ENCODE assay signal across 8 cellular contexts in the genomic region with DNA sequence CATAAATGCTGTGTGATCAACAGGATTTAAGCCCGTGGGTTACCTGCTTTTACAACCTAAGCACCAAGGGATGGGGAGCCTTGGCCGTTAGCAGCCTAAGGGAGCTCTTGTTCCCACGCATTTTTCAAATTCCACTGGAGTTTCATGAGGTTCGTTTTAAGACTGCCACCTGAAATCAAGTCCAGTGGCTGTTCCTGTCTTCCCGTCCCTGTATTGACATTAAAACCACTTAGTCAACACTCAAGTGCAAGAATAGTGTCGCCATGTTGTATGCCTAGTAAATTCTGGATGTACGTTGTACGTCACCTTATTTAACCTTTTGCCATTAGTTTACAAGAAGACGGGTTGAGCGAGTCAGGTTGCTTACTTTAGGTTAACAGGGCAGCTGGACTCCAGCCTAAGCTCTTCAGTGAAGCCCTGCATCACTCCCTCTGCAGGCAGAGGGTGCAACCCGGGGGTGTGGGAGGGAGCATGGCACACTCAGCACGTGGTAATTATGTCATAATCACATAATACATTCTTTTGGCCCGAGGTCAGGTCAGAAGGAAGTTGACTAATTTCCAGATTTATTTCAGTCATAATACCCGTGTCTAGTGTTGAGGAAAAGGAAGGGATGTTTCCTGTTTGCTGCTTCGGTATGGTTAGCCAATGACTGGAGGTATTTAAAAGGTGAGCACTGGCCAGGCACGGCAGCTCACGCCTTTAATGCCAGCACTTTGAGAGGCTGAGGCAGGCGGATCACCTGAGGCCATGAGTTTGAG. TPM values are rescaled to one million over a fixed set of nuclear protein-coding genes. Genes with fewer than 3 reads are reported as not detected.
DNase-seq lines count a peak whose midpoint lies in the region; ATAC-seq and TF ChIP-seq lines count a peak whose summit lies in the region.

No MANE protein-coding gene starts in this region.

- no peak for TF ChIP-seq CTCF in GM12865 (IDR thresholded peaks at IDR 0.05; ENCODE audit: insufficient read depth, low read depth, low read length, missing control alignments)
- TF ChIP-seq CTCF in chondrocyte (IDR thresholded peaks at IDR 0.05) = peak; percentile 55
- peak; percentile 25 for TF ChIP-seq CTCF in lower lobe of right lung (IDR thresholded peaks at IDR 0.05)
- TF ChIP-seq CTCF in WERI-Rb-1 (IDR thresholded peaks at IDR 0.05; ENCODE audit: low read depth, low read length) = no peak

- H3K9me3 Mint-ChIP-seq in chondrocyte (ENCODE audit: low read depth) = no peaks in the 10 kb centered on the region

- H3K36me3 ChIP-seq in lower lobe of right lung (no peaks in the 10 kb centered on the region), stomach smooth muscle (ENCODE audit: control insufficient read depth in 2 of 2, insufficient read depth in 2 of 2, low read length in 2 of 2) (no peaks in the 10 kb centered on the region), WERI-Rb-1 (no peaks in the 10 kb centered on the region; the same call in 1 of the 2 replicates)

- H3K27ac Mint-ChIP-seq in chondrocyte (ENCODE audit: unreplicated experiment) = peak overlapping the region; percentile 90

- H3K27ac ChIP-seq in lower lobe of right lung (peak overlapping the region; percentile 73), stomach smooth muscle (ENCODE audit: low read length) (peak overlapping the region; percentile 37), WERI-Rb-1 (no peak overlapping the region)

- H3K36me3 Mint-ChIP-seq in chondrocyte (ENCODE audit: low read depth) = peaks cover 2% of the 10 kb centered on the region

- intact Hi-C loops in lower lobe of right lung (cut with DNase I) = no loop called here

- no peak overlapping the region for H3K9ac ChIP-seq in stomach smooth muscle (ENCODE audit: low read length in 2 of 2)

- H3K9me3 ChIP-seq in lower lobe of right lung (no peaks in the 10 kb centered on the region), stomach smooth muscle (ENCODE audit: control insufficient read depth in 2 of 2, low read length in 2 of 2) (no peaks in the 10 kb centered on the region), WERI-Rb-1 (ENCODE audit: severe bottlenecking) (no peaks in the 10 kb centered on the region)

- H3K4me1 ChIP-seq in lower lobe of right lung (peaks cover 29% of the 10 kb centered on the region), stomach smooth muscle (ENCODE audit: control insufficient read depth, insufficient read depth, low read length) (peaks cover 6% of the 10 kb centered on the region)

- peaks cover 35% of the 10 kb centered on the region for H3K4me1 Mint-ChIP-seq in chondrocyte (ENCODE audit: low read depth)

- H3K4me3 ChIP-seq in GM12865 (ENCODE audit: low read depth, low read length) = no peak overlapping the region
- H3K4me3 ChIP-seq in lower lobe of right lung = no peak overlapping the region
- peak overlapping the region in 1 of 2 donors; percentile 22 for H3K4me3 ChIP-seq in stomach smooth muscle (ENCODE audit: low read length in 2 of 2)
- no peak overlapping the region for H3K4me3 ChIP-seq in WERI-Rb-1 (ENCODE audit: low read depth, low read length)

- H3K27me3 Mint-ChIP-seq in chondrocyte (ENCODE audit: low read depth) = no peaks in the 10 kb centered on the region

- DNase-seq in GM12865 (ENCODE audit: low read depth) = peak; percentile 52
- peak; percentile 41 for DNase-seq in SHP77 treated with DMSO at 0.1 percent for 48 hours (lab: John Stamatoyannopoulos, UW)
- no peak for DNase-seq in chondrocyte (ENCODE audit: low spot score)
- peak; percentile 93 for DNase-seq in lower lobe of right lung
- no peak for DNase-seq in anterior cingulate cortex (lab: John Stamatoyannopoulos, UW)
- DNase-seq in WERI-Rb-1 = no peak

- no peak overlapping the region for H3K4me3 Mint-ChIP-seq in chondrocyte (ENCODE audit: unreplicated experiment)

- H3K27me3 ChIP-seq in lower lobe of right lung (ENCODE audit: low read depth) = no peaks in the 10 kb centered on the region
- no peaks in the 10 kb centered on the region for H3K27me3 ChIP-seq in stomach smooth muscle (ENCODE audit: control insufficient read depth in 1 of 2, insufficient read depth in 2 of 2, low read length in 2 of 2)
- H3K27me3 ChIP-seq in WERI-Rb-1 (ENCODE audit: insufficient read depth, low read depth, severe bottlenecking) = no peaks in the 10 kb centered on the region

- peak; percentile 74 for ATAC-seq in HG03342 (IDR thresholded peaks at IDR 0.05; ENCODE audit: unreplicated experiment)
- peak; percentile 98 to 99 for ATAC-seq in lower lobe of right lung

RNA-seq across cellular contexts. Expression of gene CNST, which starts 42.5 kb away (rescaled TPM):
- total RNA-seq in chondrocyte (22.3 to 25.6 TPM (median 25.2 TPM) in 3 replicates), lower lobe of right lung (31.4 TPM)

RNA-seq across cellular contexts. Expression of gene TFB2M, which starts 42.7 kb away (rescaled TPM):
- total RNA-seq in chondrocyte = 9.6 to 12.3 TPM (median 10.6 TPM) in 3 replicates
- total RNA-seq in lower lobe of right lung = 10.2 TPM

Comparison
In these comparisons a context has a peak if more than half of its experiments do, and no peak if none do; other contexts are left out.
1. DNase-seq: peak in GM12865 (single experiment), SHP77 treated with DMSO at 0.1 percent for 48 hours (single experiment) and lower lobe of right lung (single experiment); none in chondrocyte (single experiment), anterior cingulate cortex (0 of 58) and WERI-Rb-1 (single experiment).
2. CTCF ChIP-seq: peak in chondrocyte (single experiment) and lower lobe of right lung (single experiment); none in GM12865 (single experiment) and WERI-Rb-1 (single experiment).